In the genomic region with DNA sequence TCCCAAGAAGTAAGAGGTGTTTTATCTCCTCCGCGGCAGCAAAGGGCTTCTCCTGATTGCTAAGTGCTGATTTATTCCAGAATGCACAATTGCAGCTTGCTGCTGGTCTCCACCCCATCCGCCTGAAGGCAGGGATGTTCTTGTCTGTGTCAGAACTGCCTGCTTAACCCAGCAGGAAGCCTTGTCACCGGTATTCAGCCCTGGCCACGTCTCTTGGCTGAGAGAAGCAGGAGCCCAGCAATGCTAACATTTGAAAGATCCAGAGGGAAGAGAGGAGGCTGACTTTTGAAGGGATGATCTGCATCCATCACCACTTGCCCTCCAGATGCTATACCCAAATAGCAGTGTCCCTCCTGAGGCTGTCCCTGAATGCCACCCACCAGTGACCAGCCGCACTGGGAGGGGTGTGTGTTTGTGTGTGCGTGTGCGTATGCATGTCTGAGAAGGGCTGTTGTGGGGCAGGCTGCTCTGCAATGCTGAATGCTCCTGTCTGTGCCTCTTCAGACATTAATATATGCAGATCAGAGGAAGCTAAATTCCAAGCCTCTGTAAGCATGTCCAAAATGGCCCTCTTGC, we compare ENCODE assay signal across 8 cellular contexts. TPM values are rescaled to one million over a fixed set of nuclear protein-coding genes. Genes with fewer than 3 reads are reported as not detected.
A peak's percentile ranks its signal among the peaks of the same experiment; 100 is the strongest.
DNase-seq lines count a peak whose midpoint lies in the region; ATAC-seq, FAIRE-seq and TF ChIP-seq lines count a peak whose summit lies in the region.

No MANE protein-coding gene starts in this region.

- BruUV-seq in HepG2 (replicated peaks; lab: Mats Ljungman, UMichigan), result no TSS peak

- H3K4me3 ChIP-seq in adipocyte (ENCODE audit: low read length) (peak overlapping the region; percentile 72), HepG2 (replicated peaks in 1 of 3; ENCODE audit: insufficient read depth in 1 of 3, low read depth in 2 of 3, low read length in 3 of 3) (peak overlapping the region in 1 of 3 experiments; percentile 14; a peak in 3 of 6 replicates), tibial artery (peak overlapping the region; percentile 17 to 26)

- 51% methylated on average over 6 of the region's 8 CpGs for WGBS in HepG2 (ENCODE audit: low lambda C conversion rate)

- no peak; the same call in 2 of the 3 replicates for ATAC-seq in HepG2

- H3K27ac ChIP-seq in HepG2 (ENCODE audit: extremely low read length, insufficient read depth, low read length) (no peak overlapping the region), tibial artery (no peak overlapping the region)

- POLR2A ChIA-PET in HepG2 (lab: Yijun Ruan, JAX), result no interaction called here

- CTCF ChIA-PET in HepG2 (lab: Yijun Ruan, JAX; ENCODE audit: low intra/inter-chr PET ratio, low total read pairs), result no interaction called here

- H3K4me1 ChIP-seq in adipocyte (ENCODE audit: control insufficient read depth, insufficient read depth, low read length) (peaks cover 14% of the 10 kb centered on the region), HepG2 (ENCODE audit: insufficient read depth, low read length) (peaks cover 76% of the 10 kb centered on the region), tibial artery (peaks cover 0 to 13% (median 6%) of the 10 kb centered on the region in 4 donors)

- no peak overlapping the region for H2AFZ ChIP-seq in HepG2 (ENCODE audit: low read length)

- no peaks in the 10 kb centered on the region for H3K36me3 ChIP-seq in adipocyte (ENCODE audit: control insufficient read depth, insufficient read depth, low read length, severe bottlenecking)
- no peaks in the 10 kb centered on the region for H3K36me3 ChIP-seq in HepG2 (replicated peaks in 1 of 2; ENCODE audit: control insufficient read depth in 1 of 2, insufficient read depth in 2 of 2, low read length in 2 of 2)
- no peaks in the 10 kb centered on the region for H3K36me3 ChIP-seq in tibial artery

- no peaks in the 10 kb centered on the region for H4K20me1 ChIP-seq in HepG2 (ENCODE audit: insufficient read depth, low read length)

- H3K4me2 ChIP-seq in HepG2 (ENCODE audit: low read depth, low read length), result peak overlapping the region; percentile 32; the same call in 1 of the 2 replicates

- TF ChIP-seq RAD21 in HepG2 (CRISPR knock-in tag; IDR thresholded peaks at IDR 0.05), result no peak

- H3K27me3 ChIP-seq in adipocyte (replicated peaks; ENCODE audit: control insufficient read depth, insufficient read depth, low read length) (peaks cover 4% of the 10 kb centered on the region), HepG2 (ENCODE audit: control insufficient read depth in 1 of 2, insufficient read depth in 2 of 2, low read length in 2 of 2) (peaks cover 3 to 55% of the 10 kb centered on the region in 2 experiments), tibial artery (peaks cover 0 to 19% of the 10 kb centered on the region in 2 donors)

- TF ChIP-seq EP300 in HepG2 (IDR thresholded peaks at IDR 0.05; ENCODE audit: low read depth in 2 of 2, low read length in 2 of 2) (no peak), HepG2 (CRISPR knock-in tag; IDR thresholded peaks at IDR 0.05; ENCODE audit: borderline replicate concordance) (no peak)

- TF ChIP-seq CTCF in HepG2 (CRISPR knock-in tag; IDR thresholded peaks at IDR 0.05) (no peak), tibial artery (IDR thresholded peaks at IDR 0.05) (no peak)

- no peak for TF ChIP-seq POLR2A in HepG2 (IDR thresholded peaks at IDR 0.05; ENCODE audit: insufficient read depth in 1 of 2, low read depth in 2 of 2, low read length in 2 of 2)

- in situ Hi-C loops in HepG2 (cut with HindIII; ENCODE audit: extremely low pct_ligation_motif_present, low pct_unique_long_range_greater_than_20kb), result no loop called here

- H3K79me2 ChIP-seq in HepG2 (ENCODE audit: insufficient read depth, low read length), result no peaks in the 10 kb centered on the region

- DNase-seq in activated T-cell treated with anti-CD3 and anti-CD28 coated beads, Interleukin-2, amount 50 U/mL, for 1 hour, result peak; percentile 52
- DNase-seq in activated T-cell treated with anti-CD3 and anti-CD28 coated beads for 4 hours, result no peak
- peak; percentile 19 for DNase-seq in adipocyte (ENCODE audit: low read depth)
- DNase-seq in HepG2 (ENCODE audit: low spot score), result no peak
- no peak for DNase-seq in tibial artery
- DNase-seq in posterior cingulate gyrus, result no peak
- no peak for DNase-seq in HTR-8/SVneo (ENCODE audit: insufficient read length, low spot score)
- no peak for DNase-seq in AML-193 (lab: John Stamatoyannopoulos, UW)

- intact Hi-C loops in HepG2 (cut with micrococcal nuclease; ENCODE audit: unreplicated experiment), result no loop called here
- intact Hi-C loops in tibial artery (cut with DNase I; ENCODE audit: low total_unique reads), result no loop called here
- intact Hi-C loops in posterior cingulate gyrus (cut with DNase I), result no loop called here

- H3K9ac ChIP-seq in adipocyte (ENCODE audit: low read length), result no peak overlapping the region
- H3K9ac ChIP-seq in HepG2 (ENCODE audit: insufficient read depth, low read depth, low read length), result no peak overlapping the region

- H3K9me3 ChIP-seq in adipocyte (ENCODE audit: control insufficient read depth, low read length), result no peaks in the 10 kb centered on the region
- H3K9me3 ChIP-seq in HepG2 (ENCODE audit: low read length), result no peaks in the 10 kb centered on the region
- H3K9me3 ChIP-seq in tibial artery, result no peaks in the 10 kb centered on the region

- FAIRE-seq in HepG2 (lab: Jason Lieb, UNC) (no peak), HTR-8/SVneo (lab: Jason Lieb, UNC) (no peak)

TF ChIP-seq in HepG2, 621 proteins besides CTCF, POLR2A, EP300 and RAD21:
- TF ChIP-seq KDM3A (CRISPR knock-in tag; IDR thresholded peaks at IDR 0.05; ENCODE audit: low read depth) (no peak), ZNF264 (CRISPR knock-in tag; IDR thresholded peaks at IDR 0.05) (no peak), ZNF350 (CRISPR knock-in tag; IDR thresholded peaks at IDR 0.05; ENCODE audit: borderline replicate concordance, low read depth) (no peak), CHD4 (IDR thresholded peaks at IDR 0.05; ENCODE audit: borderline replicate concordance, low read length) (no peak), ZNF83 (CRISPR knock-in tag; IDR thresholded peaks at IDR 0.05; ENCODE audit: borderline replicate concordance) (no peak)

RNA-seq across cellular contexts. Expression of a gene that starts 4.0 kb away (rescaled TPM):
- not detected in 2 replicates for total RNA-seq in HepG2 (2016; rRNA removed; fragmentation: Illumina TruSeq; extraction: Trizol)
- total RNA-seq in HepG2 (2016; cell fraction: cytosol; rRNA removed; fragmentation: Illumina TruSeq; extraction: Trizol; ENCODE audit: low read depth), result not detected in 2 replicates
- not detected in 2 replicates for total RNA-seq in HepG2 (2016; cell fraction: insoluble cytoplasmic fraction; rRNA removed; fragmentation: Illumina TruSeq; extraction: Trizol)
- not detected in 2 replicates for total RNA-seq in HepG2 (2016; cell fraction: membrane; rRNA removed; fragmentation: Illumina TruSeq; extraction: Trizol)
- not detected in 2 replicates for total RNA-seq in HepG2 (2016; cell fraction: nucleus; rRNA removed; fragmentation: Illumina TruSeq; extraction: Trizol)
- 0.05 TPM in 1 of 2 replicates, not detected in the other for polyA plus RNA-seq in HepG2 (2011; rRNA removed)
- polyA plus RNA-seq in HepG2 (2011; cell fraction: cytosol; rRNA removed), result 0.04 TPM in 1 of 2 replicates, not detected in the other
- polyA plus RNA-seq in HepG2 (2011; cell fraction: nucleus; rRNA removed), result 0.05 and 0.11 TPM in 2 replicates
- polyA plus RNA-seq in HepG2 (2012), result 0.89 TPM in 1 of 2 replicates, not detected in the other
- not detected in 2 replicates for polyA plus RNA-seq in HepG2 (2016; cell fraction: cytosol; fragmentation: Illumina TruSeq; extraction: Trizol; ENCODE audit: low read depth)
- not detected in 2 replicates for polyA plus RNA-seq in HepG2 (2016; cell fraction: insoluble cytoplasmic fraction; fragmentation: Illumina TruSeq; extraction: Trizol; ENCODE audit: low read depth)
- not detected in 2 replicates for polyA plus RNA-seq in HepG2 (2016; cell fraction: membrane; fragmentation: Illumina TruSeq; extraction: Trizol; ENCODE audit: low read depth)
- polyA plus RNA-seq in HepG2 (2016; cell fraction: nucleus; fragmentation: Illumina TruSeq; extraction: Trizol; ENCODE audit: insufficient read depth, low read depth), result not detected in 2 replicates
- not detected in 2 replicates for polyA minus RNA-seq in HepG2 (2011; rRNA and poly(A)+ RNA removed; ENCODE audit: low replicate concordance)
- not detected in 2 replicates for polyA minus RNA-seq in HepG2 (2011; cell fraction: cytosol; rRNA and poly(A)+ RNA removed)
- 0.13 and 0.37 TPM in 2 replicates for polyA minus RNA-seq in HepG2 (2011; cell fraction: nucleus; rRNA and poly(A)+ RNA removed)

Comparison
In these comparisons a context has a peak if more than half of its experiments do, and no peak if none do; other contexts are left out.
1. DNase-seq: peak in activated T-cell treated with anti-CD3 and anti-CD28 coated beads, Interleukin-2, amount 50 U/mL, for 1 hour (single experiment) and adipocyte (single experiment); none in activated T-cell treated with anti-CD3 and anti-CD28 coated beads for 4 hours (single experiment), HepG2 (single experiment), tibial artery (0 of 2), posterior cingulate gyrus (0 of 10), HTR-8/SVneo (single experiment) and AML-193 (0 of 2).